In genomic region chr1:43530483-43531452, GRCh38 we compare ENCODE assay signal across 8 cellular contexts. TPM values are rescaled to one million over a fixed set of nuclear protein-coding genes. Genes with fewer than 3 reads are reported as not detected.
DNase-seq lines count a peak whose midpoint lies in the region; ATAC-seq and TF ChIP-seq lines count a peak whose summit lies in the region.

Gene PTPRF (plus strand): TSS chr1:43530883. CDS start chr1:43545076, 14,193 bp downstream.

- H3K36me3 Mint-ChIP-seq in Calu3 (ENCODE audit: insufficient read depth, unreplicated experiment): peaks cover 27% of the 10 kb centered on the region

- H3K79me2 ChIP-seq in smooth muscle cell (ENCODE audit: low read depth): peaks cover 35% of the 10 kb centered on the region

- peak within 1 kb of the TSS; percentile 94 for H3K4me2 ChIP-seq in smooth muscle cell

- H3K27me3 ChIP-seq in colonic mucosa: no peaks in the 10 kb centered on the region
- no peaks in the 10 kb centered on the region for H3K27me3 ChIP-seq in smooth muscle cell (ENCODE audit: low read depth)

- CTCF ChIA-PET in Calu3 (lab: Charles Lee): interaction anchor here (0.6 to 1.8 kb wide), 4 partner anchors 18 to 233 kb away, joined by 3 to 8 read pairs (median 3); partner anchors contain the start of gene KDM4A

- H3K4me1 Mint-ChIP-seq in Calu3 (ENCODE audit: low read depth, unreplicated experiment): peaks cover 56% of the 10 kb centered on the region

- H3K27ac ChIP-seq in colonic mucosa (peak within 1 kb of the TSS; percentile 84), smooth muscle cell (ENCODE audit: low read depth) (no peak within 1 kb of the TSS)

- no peaks in the 10 kb centered on the region for H3K9me3 Mint-ChIP-seq in Calu3 (ENCODE audit: low read depth, unreplicated experiment)

- H3K4me3 Mint-ChIP-seq in Calu3 (ENCODE audit: low read depth, unreplicated experiment): peak within 1 kb of the TSS; percentile 90

- H3K4me1 ChIP-seq in colonic mucosa: peaks cover 6% of the 10 kb centered on the region
- peaks cover 25% of the 10 kb centered on the region for H3K4me1 ChIP-seq in smooth muscle cell (ENCODE audit: low read depth)

- H2AFZ ChIP-seq in smooth muscle cell (ENCODE audit: low read depth): peak within 1 kb of the TSS; percentile 94

- peak within 1 kb of the TSS; percentile 94 for H3K27ac Mint-ChIP-seq in Calu3 (ENCODE audit: unreplicated experiment)

- H3K4me3 ChIP-seq in Jurkat, Clone E6-1 (ENCODE audit: low read length): peak within 1 kb of the TSS; percentile 41
- peak within 1 kb of the TSS; percentile 43 for H3K4me3 ChIP-seq in colonic mucosa
- peak within 1 kb of the TSS; percentile 83 for H3K4me3 ChIP-seq in smooth muscle cell

- intact Hi-C loops in Calu3 (cut with micrococcal nuclease; ENCODE audit: unreplicated experiment) (no loop called here), colonic mucosa (cut with DNase I) (loop anchor here (10.0 kb wide), 1 partner anchor 404 kb away; the partner anchor contains the start of gene ARTN)

- BruUV-seq in Calu3 (replicated peaks; lab: Mats Ljungman, UMichigan): no TSS peak

- H3K9ac ChIP-seq in colonic mucosa (ENCODE audit: low read depth in 2 of 2, low read length in 2 of 2) (peak within 1 kb of the TSS; percentile 77 to 90), smooth muscle cell (ENCODE audit: low read depth) (peak within 1 kb of the TSS; percentile 54)

- under 1% methylated on average over 33 of the region's 97 CpGs for WGBS in smooth muscle cell (ENCODE audit: low lambda C conversion rate)

- ATAC-seq in HG03521 (IDR thresholded peaks at IDR 0.05; ENCODE audit: unreplicated experiment) (no peak), GM21786 (IDR thresholded peaks at IDR 0.05; ENCODE audit: unreplicated experiment) (no peak)

- TF ChIP-seq CTCF in Calu3 (IDR thresholded peaks at IDR 0.05; ENCODE audit: unreplicated experiment): no peak
- no peak for TF ChIP-seq CTCF in colonic mucosa (IDR thresholded peaks at IDR 0.05)
- TF ChIP-seq CTCF in smooth muscle cell (IDR thresholded peaks at IDR 0.05; ENCODE audit: borderline replicate concordance, insufficient read depth, poor library complexity, severe bottlenecking): no peak

- H3K27me3 Mint-ChIP-seq in Calu3 (ENCODE audit: unreplicated experiment): no peaks in the 10 kb centered on the region

- H3K36me3 ChIP-seq in colonic mucosa (no peaks in the 10 kb centered on the region), smooth muscle cell (ENCODE audit: low read depth) (no peaks in the 10 kb centered on the region)

- H3F3A ChIP-seq in smooth muscle cell (ENCODE audit: low read depth): peaks cover 9% of the 10 kb centered on the region

- peaks cover 40% of the 10 kb centered on the region for H4K20me1 ChIP-seq in smooth muscle cell (ENCODE audit: low read depth)

- no peaks in the 10 kb centered on the region for H3K9me3 ChIP-seq in colonic mucosa
- no peaks in the 10 kb centered on the region for H3K9me3 ChIP-seq in smooth muscle cell (replicated peaks; ENCODE audit: low read depth)

- DNase-seq in Calu3 (peak; percentile 83), SW480 (ENCODE audit: low spot score) (peak; percentile 31), colonic mucosa (peak; percentile 75), kidney glomerular epithelial cell (lab: John Stamatoyannopoulos, UW) (peak; percentile 19), smooth muscle cell (lab: John Stamatoyannopoulos, UW; ENCODE audit: unreplicated experiment) (peak; percentile 12)
- DNase-seq in Jurkat, Clone E6-1 (ENCODE audit: low read depth, low spot score): no peak

RNA-seq across cellular contexts. Expression of gene PTPRF, which starts in this region (rescaled TPM):
- total RNA-seq in Calu3 (2022) (240 and 318 TPM in 2 replicates), colonic mucosa (100 to 1,000 TPM; 351 to 449 TPM), smooth muscle cell (51.5 and 71.0 TPM in 2 replicates)
- polyA plus RNA-seq in Jurkat, Clone E6-1 (2012; ENCODE audit: insufficient read depth, insufficient read length): 32.4 TPM
- 39.9 and 69.9 TPM in 2 replicates for polyA plus RNA-seq in smooth muscle cell
